29 cellular contexts compared by ENCODE assay signal in genomic region chr3:70757658-70758057, GRCh38.
"Had no signal": no experiment of that assay in that cellular context is flagged by ENCODE, and none has a peak within 500 bp of the region (broad histone marks: within the 10 kb centered on the region; RNA-seq: fewer than 3 reads in every experiment).

No MANE protein-coding gene starts in this region.

- H3K4me3 ChIP-seq: ovary, psoas muscle, right lobe of liver, sigmoid colon, suprapubic skin, testis, tibial artery, transverse colon, upper lobe of right lung, uterus had no signal

- H3K27me3 ChIP-seq: neutrophil, ovary, right lobe of liver, sigmoid colon, testis, tibial artery, transverse colon, upper lobe of right lung, uterus had no signal

- H3K4me1 ChIP-seq: psoas muscle, right lobe of liver, sigmoid colon, suprapubic skin, testis, tibial artery, transverse colon, upper lobe of right lung, uterus had no signal

- H3K36me3 ChIP-seq: neutrophil, ovary, right lobe of liver, sigmoid colon, suprapubic skin, tibial artery, transverse colon, upper lobe of right lung, uterus had no signal

- H3K4me3 Mint-ChIP-seq: naive B cell; naive thymus-derived CD8-positive, alpha-beta T cell; natural killer cell treated with Interleukin-12 subunit alpha and Interleukin-12 subunit beta and Interleukin-15 and Interleukin-18, amount 100 ng/mL, for 72 hours; nephron progenitor cell; neural crest cell; stimulated activated memory B cell treated with anti-CD40 and anti-IgM and Interleukin-4, amounts not matched to agents 10 μg/mL and 1 μg/mL and 100 μg/mL, for 72 hours; stimulated activated naive CD8-positive, alpha-beta T cell treated with anti-CD3 and anti-CD28 coated beads, Interleukin-15, amount 100 ng/mL, for 72 hours; type B pancreatic cell had no signal

- H3K27ac ChIP-seq: neutrophil, ovary, psoas muscle, right lobe of liver, sigmoid colon, suprapubic skin, testis, tibial artery, transverse colon, upper lobe of right lung, uterus had no signal

- H3K9me3 ChIP-seq: neutrophil, ovary, psoas muscle, right lobe of liver, sigmoid colon, suprapubic skin, testis, tibial artery, transverse colon, upper lobe of right lung, uterus had no signal

- ATAC-seq: naive thymus-derived CD8-positive, alpha-beta T cell; natural killer cell treated with Interleukin-12 subunit alpha and Interleukin-12 subunit beta and Interleukin-15 and Interleukin-18, amount 100 ng/mL, for 72 hours; psoas muscle; right cardiac atrium; right lobe of liver; stimulated activated memory B cell treated with anti-CD40 and anti-IgM and Interleukin-4, amounts not matched to agents 10 μg/mL and 1 μg/mL and 100 μg/mL, for 72 hours; stimulated activated naive CD8-positive, alpha-beta T cell treated with anti-CD3 and anti-CD28 coated beads, Interleukin-15, amount 100 ng/mL, for 72 hours; stimulated activated naive CD8-positive, alpha-beta T cell treated with anti-CD3 and anti-CD28 coated beads, Interleukin-15, Interleukin-2, amounts not matched to agents 100 U/mL and 50 U/mL, for 24 hours; upper lobe of right lung had no signal

- H3K27me3 Mint-ChIP-seq: stimulated activated memory B cell treated with anti-CD40 and anti-IgM and Interleukin-4, amounts not matched to agents 10 μg/mL and 1 μg/mL and 100 μg/mL, for 72 hours; type B pancreatic cell had no signal

- H3K36me3 Mint-ChIP-seq: naive B cell; naive thymus-derived CD8-positive, alpha-beta T cell; natural killer cell treated with Interleukin-12 subunit alpha and Interleukin-12 subunit beta and Interleukin-15 and Interleukin-18, amount 100 ng/mL, for 72 hours; stimulated activated memory B cell treated with anti-CD40 and anti-IgM and Interleukin-4, amounts not matched to agents 10 μg/mL and 1 μg/mL and 100 μg/mL, for 72 hours; type B pancreatic cell had no signal

- H3K9me3 Mint-ChIP-seq: natural killer cell treated with Interleukin-12 subunit alpha and Interleukin-12 subunit beta and Interleukin-15 and Interleukin-18, amount 100 ng/mL, for 72 hours; nephron progenitor cell; neural crest cell; stimulated activated memory B cell treated with anti-CD40 and anti-IgM and Interleukin-4, amounts not matched to agents 10 μg/mL and 1 μg/mL and 100 μg/mL, for 72 hours; type B pancreatic cell had no signal

- H3K4me1 Mint-ChIP-seq: naive B cell; naive thymus-derived CD8-positive, alpha-beta T cell; neural crest cell; stimulated activated memory B cell treated with anti-CD40 and anti-IgM and Interleukin-4, amounts not matched to agents 10 μg/mL and 1 μg/mL and 100 μg/mL, for 72 hours; stimulated activated naive CD8-positive, alpha-beta T cell treated with anti-CD3 and anti-CD28 coated beads, Interleukin-15, amount 100 ng/mL, for 72 hours had no signal

- H3K27ac Mint-ChIP-seq: naive B cell; naive thymus-derived CD8-positive, alpha-beta T cell; natural killer cell treated with Interleukin-12 subunit alpha and Interleukin-12 subunit beta and Interleukin-15 and Interleukin-18, amount 100 ng/mL, for 72 hours; nephron progenitor cell; stimulated activated memory B cell treated with anti-CD40 and anti-IgM and Interleukin-4, amounts not matched to agents 10 μg/mL and 1 μg/mL and 100 μg/mL, for 72 hours; stimulated activated naive CD8-positive, alpha-beta T cell treated with anti-CD3 and anti-CD28 coated beads, Interleukin-15, amount 100 ng/mL, for 72 hours; type B pancreatic cell had no signal

- DNase-seq: naive B cell; naive thymus-derived CD8-positive, alpha-beta T cell; nephron progenitor cell; nucleus accumbens; ovary; psoas muscle; right cardiac atrium; right lobe of liver; sigmoid colon; small intestine; stimulated activated CD4-positive, alpha-beta T cell treated with anti-CD3 and anti-CD28 coated beads, Interleukin-15, amount 100 ng/mL, for 24 hours; stimulated activated CD4-positive, alpha-beta T cell treated with anti-CD3 and anti-CD28 coated beads, Interleukin-2, amount 100 ng/mL, for 24 hours; stimulated activated CD4-positive, alpha-beta T cell treated with anti-CD3 and anti-CD28 coated beads, Interleukin-2, amount 100 ng/mL, for 48 hours; stimulated activated CD4-positive, alpha-beta T cell treated with anti-CD3 and anti-CD28 coated beads, Interleukin-4, amount 100 ng/mL, for 24 hours; stimulated activated naive CD4-positive, alpha-beta T cell; stimulated activated naive CD8-positive, alpha-beta T cell treated with anti-CD3 and anti-CD28 coated beads, Interleukin-15, amount 100 ng/mL, for 72 hours; stimulated activated naive CD8-positive, alpha-beta T cell treated with anti-CD3 and anti-CD28 coated beads, Interleukin-15, Interleukin-2, amounts not matched to agents 100 U/mL and 50 U/mL, for 24 hours; substantia nigra; testis; tibial artery; transverse colon; upper lobe of right lung; uterus had no signal
